Comparison of ENCODE assay signal across 1 cellular context in genomic region chr7:4830176-4830575, GRCh38.
TF ChIP-seq lines count a peak whose summit lies in the region.

No MANE protein-coding gene starts in this region.

TF ChIP-seq in HepG2, 621 proteins besides CTCF, POLR2A, EP300 and RAD21 (continued from another document and continues in another):
- TF ChIP-seq TFDP2 (CRISPR knock-in tag; IDR thresholded peaks at IDR 0.05) (peak; percentile 35; the same call in 1 of the 2 replicates), ZNF746 (CRISPR knock-in tag; IDR thresholded peaks at IDR 0.05) (no peak), ZNF264 (CRISPR knock-in tag; IDR thresholded peaks at IDR 0.05) (no peak), KAT7 (CRISPR knock-in tag; IDR thresholded peaks at IDR 0.05; ENCODE audit: borderline replicate concordance) (no peak), EED (CRISPR knock-in tag; IDR thresholded peaks at IDR 0.05) (peak; percentile 59; the same call in 1 of the 2 replicates), ZNF614 (CRISPR knock-in tag; IDR thresholded peaks at IDR 0.05; ENCODE audit: borderline replicate concordance) (peak; percentile 79; the same call in 1 of the 2 replicates), KLF15 (CRISPR knock-in tag; IDR thresholded peaks at IDR 0.05; ENCODE audit: borderline replicate concordance) (no peak), SYNCRIP (IDR thresholded peaks at IDR 0.05; ENCODE audit: insufficient read depth, low read depth, low read length) (no peak), HNF1A (IDR thresholded peaks at IDR 0.05; ENCODE audit: low read depth) (no peak), HNF1A (CRISPR knock-in tag; IDR thresholded peaks at IDR 0.05; ENCODE audit: borderline replicate concordance) (no peak), TSC22D2 (CRISPR knock-in tag; IDR thresholded peaks at IDR 0.05; ENCODE audit: borderline replicate concordance) (no peak), ZNF569 (CRISPR knock-in tag; IDR thresholded peaks at IDR 0.05; ENCODE audit: borderline replicate concordance) (no peak), IRF2 (CRISPR knock-in tag; IDR thresholded peaks at IDR 0.05) (peak; percentile 69), ZNF225 (CRISPR knock-in tag; IDR thresholded peaks at IDR 0.05) (no peak), MEF2D (CRISPR knock-in tag; IDR thresholded peaks at IDR 0.05) (no peak), SMYD3 (CRISPR knock-in tag; IDR thresholded peaks at IDR 0.05) (no peak), ZKSCAN8 (CRISPR knock-in tag; IDR thresholded peaks at IDR 0.05; ENCODE audit: borderline replicate concordance) (0 out of 2 replicates have a peak, but pooled peaks have one; percentile 35), NFE2 (CRISPR knock-in tag; IDR thresholded peaks at IDR 0.05) (no peak), MATR3 (CRISPR knock-in tag; IDR thresholded peaks at IDR 0.05) (no peak), ZNF33A (CRISPR knock-in tag; IDR thresholded peaks at IDR 0.05; ENCODE audit: borderline replicate concordance) (no peak), TMF1 (CRISPR knock-in tag; IDR thresholded peaks at IDR 0.05; ENCODE audit: low read depth) (no peak), HOXA7 (CRISPR knock-in tag; IDR thresholded peaks at IDR 0.05) (no peak), KAT2B (IDR thresholded peaks at IDR 0.05; ENCODE audit: borderline replicate concordance, low read depth, low read length) (no peak), NFKB2 (CRISPR knock-in tag; IDR thresholded peaks at IDR 0.05; ENCODE audit: borderline replicate concordance) (no peak), PTBP1 (IDR thresholded peaks at IDR 0.05; ENCODE audit: low read depth, low read length, poor library complexity, severe bottlenecking) (no peak), HMGXB4 (CRISPR knock-in tag; IDR thresholded peaks at IDR 0.05; ENCODE audit: borderline replicate concordance in 1 of 2, low read depth in 1 of 2) (peak; percentile 95 to 97), DR1 (CRISPR knock-in tag; IDR thresholded peaks at IDR 0.05) (no peak), HOXA9 (CRISPR knock-in tag; IDR thresholded peaks at IDR 0.05; ENCODE audit: borderline replicate concordance) (no peak), ZBTB4 (CRISPR knock-in tag; IDR thresholded peaks at IDR 0.05; ENCODE audit: borderline replicate concordance) (no peak), ZNF460 (CRISPR knock-in tag; IDR thresholded peaks at IDR 0.05; ENCODE audit: borderline replicate concordance) (no peak), ZBTB26 (CRISPR knock-in tag; IDR thresholded peaks at IDR 0.05; ENCODE audit: borderline replicate concordance) (no peak), THYN1 (CRISPR knock-in tag; IDR thresholded peaks at IDR 0.05; ENCODE audit: borderline replicate concordance, low read depth) (no peak), DMAP1 (CRISPR knock-in tag; IDR thresholded peaks at IDR 0.05) (no peak), CBX5 (CRISPR knock-in tag; IDR thresholded peaks at IDR 0.05; ENCODE audit: borderline replicate concordance) (peak; percentile 35; the same call in 1 of the 2 replicates), ZNF781 (CRISPR knock-in tag; IDR thresholded peaks at IDR 0.05; ENCODE audit: borderline replicate concordance, not compliant biosample characterization) (no peak), RFX3 (CRISPR knock-in tag; IDR thresholded peaks at IDR 0.05) (no peak), HNF4G (IDR thresholded peaks at IDR 0.05; ENCODE audit: borderline replicate concordance, low read depth, low read length) (no peak), HNF4G (CRISPR knock-in tag; IDR thresholded peaks at IDR 0.05; ENCODE audit: borderline replicate concordance, low read depth) (no peak)
- TF ChIP-seq, protein P1, sequence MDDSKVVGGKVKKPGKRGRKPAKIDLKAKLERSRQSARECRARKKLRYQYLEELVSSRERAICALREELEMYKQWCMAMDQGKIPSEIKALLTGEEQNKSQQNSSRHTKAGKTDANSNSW (CRISPR knock-in tag; IDR thresholded peaks at IDR 0.05; ENCODE audit: borderline replicate concordance) = no peak
- TF ChIP-seq, protein P2, sequence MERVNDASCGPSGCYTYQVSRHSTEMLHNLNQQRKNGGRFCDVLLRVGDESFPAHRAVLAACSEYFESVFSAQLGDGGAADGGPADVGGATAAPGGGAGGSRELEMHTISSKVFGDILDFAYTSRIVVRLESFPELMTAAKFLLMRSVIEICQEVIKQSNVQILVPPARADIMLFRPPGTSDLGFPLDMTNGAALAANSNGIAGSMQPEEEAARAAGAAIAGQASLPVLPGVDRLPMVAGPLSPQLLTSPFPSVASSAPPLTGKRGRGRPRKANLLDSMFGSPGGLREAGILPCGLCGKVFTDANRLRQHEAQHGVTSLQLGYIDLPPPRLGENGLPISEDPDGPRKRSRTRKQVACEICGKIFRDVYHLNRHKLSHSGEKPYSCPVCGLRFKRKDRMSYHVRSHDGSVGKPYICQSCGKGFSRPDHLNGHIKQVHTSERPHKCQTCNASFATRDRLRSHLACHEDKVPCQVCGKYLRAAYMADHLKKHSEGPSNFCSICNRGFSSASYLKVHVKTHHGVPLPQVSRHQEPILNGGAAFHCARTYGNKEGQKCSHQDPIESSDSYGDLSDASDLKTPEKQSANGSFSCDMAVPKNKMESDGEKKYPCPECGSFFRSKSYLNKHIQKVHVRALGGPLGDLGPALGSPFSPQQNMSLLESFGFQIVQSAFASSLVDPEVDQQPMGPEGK (CRISPR knock-in tag; IDR thresholded peaks at IDR 0.05) = peak; percentile 46; the same call in 1 of the 2 replicates
- TF ChIP-seq, protein P3, sequence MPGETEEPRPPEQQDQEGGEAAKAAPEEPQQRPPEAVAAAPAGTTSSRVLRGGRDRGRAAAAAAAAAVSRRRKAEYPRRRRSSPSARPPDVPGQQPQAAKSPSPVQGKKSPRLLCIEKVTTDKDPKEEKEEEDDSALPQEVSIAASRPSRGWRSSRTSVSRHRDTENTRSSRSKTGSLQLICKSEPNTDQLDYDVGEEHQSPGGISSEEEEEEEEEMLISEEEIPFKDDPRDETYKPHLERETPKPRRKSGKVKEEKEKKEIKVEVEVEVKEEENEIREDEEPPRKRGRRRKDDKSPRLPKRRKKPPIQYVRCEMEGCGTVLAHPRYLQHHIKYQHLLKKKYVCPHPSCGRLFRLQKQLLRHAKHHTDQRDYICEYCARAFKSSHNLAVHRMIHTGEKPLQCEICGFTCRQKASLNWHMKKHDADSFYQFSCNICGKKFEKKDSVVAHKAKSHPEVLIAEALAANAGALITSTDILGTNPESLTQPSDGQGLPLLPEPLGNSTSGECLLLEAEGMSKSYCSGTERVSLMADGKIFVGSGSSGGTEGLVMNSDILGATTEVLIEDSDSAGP (CRISPR knock-in tag; IDR thresholded peaks at IDR 0.05; ENCODE audit: borderline replicate concordance) = peak; percentile 74
- TF ChIP-seq, protein P4, sequence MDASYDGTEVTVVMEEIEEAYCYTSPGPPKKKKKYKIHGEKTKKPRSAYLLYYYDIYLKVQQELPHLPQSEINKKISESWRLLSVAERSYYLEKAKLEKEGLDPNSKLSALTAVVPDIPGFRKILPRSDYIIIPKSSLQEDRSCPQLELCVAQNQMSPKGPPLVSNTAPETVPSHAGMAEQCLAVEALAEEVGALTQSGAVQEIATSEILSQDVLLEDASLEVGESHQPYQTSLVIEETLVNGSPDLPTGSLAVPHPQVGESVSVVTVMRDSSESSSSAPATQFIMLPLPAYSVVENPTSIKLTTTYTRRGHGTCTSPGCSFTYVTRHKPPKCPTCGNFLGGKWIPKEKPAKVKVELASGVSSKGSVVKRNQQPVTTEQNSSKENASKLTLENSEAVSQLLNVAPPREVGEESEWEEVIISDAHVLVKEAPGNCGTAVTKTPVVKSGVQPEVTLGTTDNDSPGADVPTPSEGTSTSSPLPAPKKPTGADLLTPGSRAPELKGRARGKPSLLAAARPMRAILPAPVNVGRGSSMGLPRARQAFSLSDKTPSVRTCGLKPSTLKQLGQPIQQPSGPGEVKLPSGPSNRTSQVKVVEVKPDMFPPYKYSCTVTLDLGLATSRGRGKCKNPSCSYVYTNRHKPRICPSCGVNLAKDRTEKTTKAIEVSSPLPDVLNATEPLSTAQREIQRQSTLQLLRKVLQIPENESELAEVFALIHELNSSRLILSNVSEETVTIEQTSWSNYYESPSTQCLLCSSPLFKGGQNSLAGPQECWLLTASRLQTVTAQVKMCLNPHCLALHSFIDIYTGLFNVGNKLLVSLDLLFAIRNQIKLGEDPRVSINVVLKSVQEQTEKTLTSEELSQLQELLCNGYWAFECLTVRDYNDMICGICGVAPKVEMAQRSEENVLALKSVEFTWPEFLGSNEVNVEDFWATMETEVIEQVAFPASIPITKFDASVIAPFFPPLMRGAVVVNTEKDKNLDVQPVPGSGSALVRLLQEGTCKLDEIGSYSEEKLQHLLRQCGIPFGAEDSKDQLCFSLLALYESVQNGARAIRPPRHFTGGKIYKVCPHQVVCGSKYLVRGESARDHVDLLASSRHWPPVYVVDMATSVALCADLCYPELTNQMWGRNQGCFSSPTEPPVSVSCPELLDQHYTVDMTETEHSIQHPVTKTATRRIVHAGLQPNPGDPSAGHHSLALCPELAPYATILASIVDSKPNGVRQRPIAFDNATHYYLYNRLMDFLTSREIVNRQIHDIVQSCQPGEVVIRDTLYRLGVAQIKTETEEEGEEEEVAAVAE (CRISPR knock-in tag; IDR thresholded peaks at IDR 0.05; ENCODE audit: borderline replicate concordance) = no peak
